8 cellular contexts compared by ENCODE assay signal in genomic region chr6:106974999-106975698, GRCh38. TPM values are rescaled to one million over a fixed set of nuclear protein-coding genes. Genes with fewer than 3 reads are reported as not detected.
DNase-seq lines count a peak whose midpoint lies in the region; ATAC-seq and TF ChIP-seq lines count a peak whose summit lies in the region.

No MANE protein-coding gene starts in this region.

- H3K79me2 ChIP-seq in osteoblast (ENCODE audit: insufficient read depth, low read length) = no peaks in the 10 kb centered on the region

- DNase-seq in GM06990 (ENCODE audit: extremely low read depth, insufficient read length) = peak; percentile 62
- DNase-seq in M059J (ENCODE audit: low read depth) = peak; percentile 72
- no peak for DNase-seq in fibroblast of villous mesenchyme (ENCODE audit: low read depth)
- peak; percentile 87 for DNase-seq in osteoblast (ENCODE audit: insufficient read length, low spot score, missing footprints)
- DNase-seq in middle frontal gyrus (ENCODE audit: extremely low spot score, low spot score) = no peak
- no peak for DNase-seq in GM19240 (ENCODE audit: insufficient read length, low spot score)

- TF ChIP-seq CTCF in GM06990 (IDR thresholded peaks at IDR 0.05; ENCODE audit: insufficient read depth, low read length, poor library complexity, severe bottlenecking) (peak; percentile 6), WI38 (IDR thresholded peaks at IDR 0.05; ENCODE audit: low read depth, low read length) (no peak), fibroblast of villous mesenchyme (IDR thresholded peaks at IDR 0.05; ENCODE audit: insufficient read depth, low read depth, low read length) (peak; percentile 13), osteoblast (IDR thresholded peaks at IDR 0.05; ENCODE audit: extremely low read depth, low read depth, low read length) (no peak)

- peak overlapping the region; percentile 51 for H2AFZ ChIP-seq in osteoblast (ENCODE audit: low read length)

- H3K4me2 ChIP-seq in osteoblast (ENCODE audit: insufficient read depth, low read length) = peak overlapping the region; percentile 64

- H3K27me3 ChIP-seq in GM06990 (replicated peaks; ENCODE audit: control insufficient read depth, insufficient read depth, low read length) (no peaks in the 10 kb centered on the region; the same call in none of the 2 replicates), osteoblast (ENCODE audit: insufficient read depth, low read length) (peaks cover 53% of the 10 kb centered on the region)

- H4K20me1 ChIP-seq in osteoblast (ENCODE audit: insufficient read depth, low read length) = no peaks in the 10 kb centered on the region

- H3K4me1 ChIP-seq in osteoblast (ENCODE audit: insufficient read depth, low read length) = no peaks in the 10 kb centered on the region

- peak; percentile 61 for ATAC-seq in GM21619 (IDR thresholded peaks at IDR 0.05; ENCODE audit: unreplicated experiment)

- H3K36me3 ChIP-seq in GM06990 (ENCODE audit: control insufficient read depth, insufficient read depth, low read length) (no peaks in the 10 kb centered on the region), osteoblast (ENCODE audit: insufficient read depth, low read length) (no peaks in the 10 kb centered on the region)

- no peak overlapping the region for H3K27ac ChIP-seq in osteoblast (ENCODE audit: low read depth, low read length)

- no peaks in the 10 kb centered on the region for H3K9me3 ChIP-seq in osteoblast (ENCODE audit: low read depth, low read length)

- peak overlapping the region; percentile 67 for H3K4me3 ChIP-seq in GM06990 (replicated peaks; ENCODE audit: low read depth, low read length)
- H3K4me3 ChIP-seq in WI38 (ENCODE audit: low read depth, low read length) = peak overlapping the region; percentile 52
- H3K4me3 ChIP-seq in fibroblast of villous mesenchyme (ENCODE audit: low read depth, low read length) = peak overlapping the region; percentile 57
- peak overlapping the region; percentile 65 for H3K4me3 ChIP-seq in osteoblast (ENCODE audit: insufficient read depth, low read length)

RNA-seq across cellular contexts. Expression of gene CD24, which starts 0.6 kb away (rescaled TPM):
- total RNA-seq in M059J (2014; rRNA removed; shearing (Covaris generic)) = 284 and 285 TPM in 2 replicates
- total RNA-seq in fibroblast of villous mesenchyme (1.3 and 4.3 TPM in 2 replicates), osteoblast (3.3 and 4.1 TPM in 2 replicates)

RNA-seq across cellular contexts. Expression of gene MTRES1, which starts 52.9 kb away (rescaled TPM):
- total RNA-seq in M059J (2014; rRNA removed; shearing (Covaris generic)) = 21.3 and 23.7 TPM in 2 replicates
- total RNA-seq in fibroblast of villous mesenchyme = 12.1 and 12.2 TPM in 2 replicates
- total RNA-seq in osteoblast = 12.3 and 14.1 TPM in 2 replicates

Comparison
In these comparisons a context has a peak if more than half of its experiments do, and no peak if none do; other contexts are left out.
1. DNase-seq: peak in GM06990 (single experiment), M059J (single experiment) and osteoblast (single experiment); none in fibroblast of villous mesenchyme (single experiment), middle frontal gyrus (single experiment) and GM19240 (single experiment).
2. CTCF ChIP-seq: peak in GM06990 (single experiment) and fibroblast of villous mesenchyme (single experiment); none in WI38 (single experiment) and osteoblast (single experiment).
3. RNA of gene CD24, which starts 0.6 kb away (total RNA-seq): 284 to 285 TPM in M059J; 1.3 to 4.3 TPM in fibroblast of villous mesenchyme and 3.3 to 4.1 TPM in osteoblast; every median in the first group is over 10 times any median in the second.
4. Peak in every context shown above with its lines, with median percentiles within 50 percentile points of each other: H3K4me3 ChIP-seq.